ENCODE assay signal across 8 cellular contexts in genomic region chr7:18590744-18591340, GRCh38.
DNase-seq lines count a peak whose midpoint lies in the region; ATAC-seq, FAIRE-seq and TF ChIP-seq lines count a peak whose summit lies in the region.

No MANE protein-coding gene starts in this region.

- H3K27me3 ChIP-seq in KMS-11 (ENCODE audit: insufficient read depth, low read depth) = no peaks in the 10 kb centered on the region
- H3K27me3 ChIP-seq in ascending aorta = no peaks in the 10 kb centered on the region

- no peak for DNase-seq in D721Med (ENCODE audit: insufficient read length, low spot score)
- DNase-seq in ascending aorta (ENCODE audit: low spot score in 2 of 2) = no peak
- no peak for DNase-seq in left lobe of liver (ENCODE audit: low spot score)
- no peak for DNase-seq in NCI-H187 (lab: John Stamatoyannopoulos, UW)

- H3K36me3 ChIP-seq in KMS-11 (ENCODE audit: insufficient read depth) = 0 out of 2 replicates have a peak, but pooled peaks cover 3% of the 10 kb centered on the region
- H3K36me3 ChIP-seq in ascending aorta = peaks cover 5 to 24% of the 10 kb centered on the region in 2 donors

- H3K4me1 ChIP-seq in KMS-11 (ENCODE audit: low read depth, poor library complexity, severe bottlenecking) (no peaks in the 10 kb centered on the region), ascending aorta (no peaks in the 10 kb centered on the region)

- no peak overlapping the region for H3K4me2 ChIP-seq in KMS-11

- TF ChIP-seq CTCF in D721Med (IDR thresholded peaks at IDR 0.05; ENCODE audit: insufficient read depth, missing control alignments) = peak; percentile 67
- TF ChIP-seq CTCF in KMS-11 (conservative IDR thresholded peaks at IDR 0.05; ENCODE audit: low read depth, low read length) = peak; percentile 48
- peak; percentile 23 to 66 (median 46) for TF ChIP-seq CTCF in ascending aorta (IDR thresholded peaks at IDR 0.05)

- H3K9me3 ChIP-seq in ascending aorta = no peaks in the 10 kb centered on the region

- no peak overlapping the region for H3K4me3 ChIP-seq in KMS-11 (IDR thresholded peaks at IDR 0.05; ENCODE audit: insufficient read depth, low read depth, low read length)
- no peak overlapping the region for H3K4me3 ChIP-seq in ascending aorta

- H3K9ac ChIP-seq in KMS-11 = no peak overlapping the region

- no peaks in the 10 kb centered on the region for H3K79me2 ChIP-seq in KMS-11 (ENCODE audit: insufficient read depth, low read depth)

- no peaks in the 10 kb centered on the region for H4K20me1 ChIP-seq in KMS-11 (ENCODE audit: insufficient read depth)

- H3K27ac ChIP-seq in KMS-11 = no peak overlapping the region
- no peak overlapping the region for H3K27ac ChIP-seq in ascending aorta

- H2AFZ ChIP-seq in KMS-11 (ENCODE audit: low read depth) = no peak overlapping the region

- ATAC-seq in left lobe of liver (peak; percentile 57), GM21723 (IDR thresholded peaks at IDR 0.05; ENCODE audit: unreplicated experiment) (no peak), GM19023 (IDR thresholded peaks at IDR 0.05; ENCODE audit: unreplicated experiment) (no peak), HG03175 (IDR thresholded peaks at IDR 0.05; ENCODE audit: unreplicated experiment) (no peak)

- intact Hi-C loops in ascending aorta (cut with DNase I) = loop anchor here (2.0 to 10.0 kb wide), 2 partner anchors 76 to 1074 kb away; no protein-coding TSS in a partner anchor

- no peak for FAIRE-seq in D721Med (lab: Jason Lieb, UNC)
